8 cellular contexts compared by ENCODE assay signal in genomic region chr1:92298573-92299476, GRCh38. TPM values are rescaled to one million over a fixed set of nuclear protein-coding genes. Genes with fewer than 3 reads are reported as not detected.
A peak's percentile ranks its signal among the peaks of the same experiment; 100 is the strongest.
DNase-seq lines count a peak whose midpoint lies in the region; TF ChIP-seq lines count a peak whose summit lies in the region.

GLMN (minus strand) TSS chr1:92298987; CDS start chr1:92297999, 988 bp downstream.
RPAP2 (plus strand) TSS chr1:92299059; CDS start chr1:92299074, 15 bp downstream.

- H3K27me3 ChIP-seq in neuron (ENCODE audit: insufficient read depth, low read length), result no peaks in the 10 kb centered on the region

- H3K36me3 ChIP-seq in ES-I3 (ENCODE audit: insufficient read depth, low read length) (peaks cover 3% of the 10 kb centered on the region; the same call in 1 of the 2 replicates), neuron (ENCODE audit: insufficient read depth, low read length) (peaks cover 51% of the 10 kb centered on the region)

- TF ChIP-seq POLR2A in Raji (IDR thresholded peaks at IDR 0.05; ENCODE audit: insufficient read depth, low read depth, low read length), result peak; percentile 98

- H3K4me1 ChIP-seq in ES-I3 (ENCODE audit: insufficient read depth, low read length) (no peaks in the 10 kb centered on the region), neuron (ENCODE audit: insufficient read depth, low read length) (peaks cover 19% of the 10 kb centered on the region)

- peak; percentile 32 for DNase-seq in GOT3 (lab: John Stamatoyannopoulos, UW)
- peak; percentile 81 for DNase-seq in LHCN-M2 (ENCODE audit: low read depth)
- peak; percentile 55 for DNase-seq in activated gamma-delta T cell (lab: John Stamatoyannopoulos, UW)
- DNase-seq in fibroblast of villous mesenchyme (ENCODE audit: low read depth), result peak; percentile 82
- peak; percentile 71 for DNase-seq in stromal cell of bone marrow (ENCODE audit: low read depth)

- peak within 1 kb of the TSS; percentile 71 for H3K4me3 ChIP-seq in fibroblast of villous mesenchyme (ENCODE audit: low read depth, low read length)
- H3K4me3 ChIP-seq in neuron (ENCODE audit: low read length), result peak within 1 kb of the TSS; percentile 58

- H3K9ac ChIP-seq in ES-I3 (ENCODE audit: low read depth, low read length), result peak within 1 kb of the TSS; percentile 99

- H2AFZ ChIP-seq in neuron (ENCODE audit: low read depth, low read length), result peak within 1 kb of the TSS; percentile 84

- H3K9me3 ChIP-seq in ES-I3 (ENCODE audit: control insufficient read depth, insufficient read depth, low read length), result no peaks in the 10 kb centered on the region
- no peaks in the 10 kb centered on the region for H3K9me3 ChIP-seq in neuron (ENCODE audit: low read length)

- TF ChIP-seq CTCF in fibroblast of villous mesenchyme (IDR thresholded peaks at IDR 0.05; ENCODE audit: insufficient read depth, low read depth, low read length), result peak; percentile 28

RNA-seq across cellular contexts. Expression of gene GLMN, which starts in this region (rescaled TPM):
- 16.3 and 20.8 TPM in 2 replicates for total RNA-seq in LHCN-M2 (2014; rRNA removed)
- 4.4 TPM for polyA plus RNA-seq in LHCN-M2 (2012)
- total RNA-seq in fibroblast of villous mesenchyme, result 10.3 and 16.4 TPM in 2 replicates

RNA-seq across cellular contexts. Expression of gene RPAP2, which starts in this region (rescaled TPM):
- total RNA-seq in LHCN-M2 (2014; rRNA removed) (9.6 and 18.7 TPM in 2 replicates), fibroblast of villous mesenchyme (5.5 and 9.9 TPM in 2 replicates)
- 4.5 TPM for polyA plus RNA-seq in LHCN-M2 (2012)

Comparison
In these comparisons a context has a peak if more than half of its experiments do, and no peak if none do; other contexts are left out.
1. Peak in every context shown above with its lines: DNase-seq and H3K4me3 ChIP-seq.
2. DNase-seq: peak in every context shown above with its lines; median percentile 82 in fibroblast of villous mesenchyme; 81 in LHCN-M2; 71 in stromal cell of bone marrow; 55 in activated gamma-delta T cell; 32 in GOT3.